In genomic region chr11:90239958-90240636, GRCh38 we compare ENCODE assay signal across 8 cellular contexts. TPM values are rescaled to one million over a fixed set of nuclear protein-coding genes. Genes with fewer than 3 reads are reported as not detected.
DNase-seq lines count a peak whose midpoint lies in the region; ATAC-seq and TF ChIP-seq lines count a peak whose summit lies in the region.
"Not testable (repeated sequence)": the region's sequence is repeated elsewhere in the genome, so short reads cannot be mapped to it uniquely, and the experiment has no call there.

No MANE protein-coding gene starts in this region.

- intact Hi-C loops in stomach (cut with DNase I; ENCODE audit: low total_unique reads), result not testable (repeated sequence)

- peak overlapping the region; percentile 73 for H3K27ac Mint-ChIP-seq in WTC11
- not testable (repeated sequence) for H3K27ac Mint-ChIP-seq in activated naive CD4-positive, alpha-beta T cell treated with anti-CD3 and anti-CD28 coated beads, Interleukin-2, amount 50 U/mL, for 72 hours

- peaks cover 13% of the 10 kb centered on the region; the same call in 1 of the 2 replicates for H3K4me1 ChIP-seq in iPS-20b (ENCODE audit: insufficient read depth, low read length)
- H3K4me1 ChIP-seq in stomach, result not testable (repeated sequence)

- not testable (repeated sequence) for H3K27me3 Mint-ChIP-seq in WTC11 (ENCODE audit: low read depth)

- CTCF ChIA-PET in HEK293T (lab: Yijun Ruan, JAX), result interaction anchor here (1.4 kb wide), 1 partner anchor 22 kb away, joined by 3 read pairs; no protein-coding TSS in a partner anchor
- CTCF ChIA-PET in WTC11 (lab: Charles Lee), result not testable (repeated sequence)

- peaks cover 55% of the 10 kb centered on the region for H3K4me1 Mint-ChIP-seq in WTC11

- 61 to 81% (median 73%) methylated on average over 15 to 20 of the region's 20 CpGs for WGBS in stomach, 5 donors

- not testable (repeated sequence) for H3K27me3 ChIP-seq in iPS-20b (ENCODE audit: insufficient read depth, low read length); stomach

- H3K4me3 ChIP-seq in iPS-20b (ENCODE audit: low read length), result not testable (repeated sequence)
- H3K4me3 ChIP-seq in stomach, result peak overlapping the region in 1 of 4 donors; percentile 13

- not testable (repeated sequence) for H3K9me3 ChIP-seq in iPS-20b (ENCODE audit: insufficient read depth, low read depth, low read length); stomach

- not testable (repeated sequence) for TF ChIP-seq CTCF in WTC11 (IDR thresholded peaks at IDR 0.05); stomach (IDR thresholded peaks at IDR 0.05)

- H3K9ac ChIP-seq in iPS-20b (ENCODE audit: low read depth, low read length), result 0 out of 2 replicates have a peak overlapping the region, but pooled peaks have one; percentile 10

- not testable (repeated sequence) for H3K36me3 ChIP-seq in iPS-20b (ENCODE audit: insufficient read depth, low read depth, low read length); stomach

- not testable (repeated sequence) for TF ChIP-seq POLR2A in stomach (IDR thresholded peaks at IDR 0.05)

- not testable (repeated sequence) for DNase-seq in HEK293T (ENCODE audit: extremely low spot score); activated naive CD4-positive, alpha-beta T cell treated with anti-CD3 and anti-CD28 coated beads, Interleukin-2, amount 50 U/mL, for 72 hours (ENCODE audit: low spot score in 2 of 2)
- DNase-seq in NCI-H69 (lab: John Stamatoyannopoulos, UW) (peak; percentile 89), WTC11 (ENCODE audit: low spot score) (peak; percentile 58), stomach (peak; percentile 39)
- peak; percentile 45 for DNase-seq in activated T-cell treated with anti-CD3 and anti-CD28 coated beads, Interleukin-2, amount 50 U/mL, for 1 hour
- peak; percentile 20 to 54 for DNase-seq in stimulated activated CD4-positive, alpha-beta T cell treated with anti-CD3 and anti-CD28 coated beads, Interleukin-15, amount 100 ng/mL, for 48 hours (ENCODE audit: low read depth in 2 of 2)

- not testable (repeated sequence) for H3K9me3 Mint-ChIP-seq in WTC11; activated naive CD4-positive, alpha-beta T cell treated with anti-CD3 and anti-CD28 coated beads, Interleukin-2, amount 50 U/mL, for 72 hours

- not testable (repeated sequence) for H3K36me3 Mint-ChIP-seq in WTC11; activated naive CD4-positive, alpha-beta T cell treated with anti-CD3 and anti-CD28 coated beads, Interleukin-2, amount 50 U/mL, for 72 hours

- POLR2A ChIA-PET in HEK293T (lab: Yijun Ruan, JAX), result not testable (repeated sequence)
- POLR2A ChIA-PET in WTC11 (lab: Charles Lee), result interaction anchor here (0.9 kb wide), 1 partner anchor 17 kb away, joined by 3 read pairs; the partner anchor contains the start of gene CHORDC1

- H3K4me3 Mint-ChIP-seq in WTC11, result peak overlapping the region; percentile 37

- not testable (repeated sequence) for TF ChIP-seq EP300 in stomach (IDR thresholded peaks at IDR 0.05)

- ATAC-seq in WTC11, result not testable (repeated sequence)
- peak; percentile 31 to 37 for ATAC-seq in activated naive CD4-positive, alpha-beta T cell treated with anti-CD3 and anti-CD28 coated beads, Interleukin-2, amount 50 U/mL, for 72 hours

- H3K27ac ChIP-seq in iPS-20b (ENCODE audit: low read length); stomach: not testable (repeated sequence)

TF ChIP-seq in HEK293T, 16 proteins besides CTCF, POLR2A, EP300 and RAD21:
- TF ChIP-seq L3MBTL2 (conservative IDR thresholded peaks at IDR 0.05), result peak; percentile 60
TF ChIP-seq in HEK293T: peak in this region for 1; not testable (repeated sequence) for 15.

TF ChIP-seq in WTC11, 78 proteins besides CTCF, POLR2A, EP300 and RAD21:
- TF ChIP-seq MAX (CRISPR knock-in tag; IDR thresholded peaks at IDR 0.05), result peak; percentile 72
- TF ChIP-seq, protein P1, sequence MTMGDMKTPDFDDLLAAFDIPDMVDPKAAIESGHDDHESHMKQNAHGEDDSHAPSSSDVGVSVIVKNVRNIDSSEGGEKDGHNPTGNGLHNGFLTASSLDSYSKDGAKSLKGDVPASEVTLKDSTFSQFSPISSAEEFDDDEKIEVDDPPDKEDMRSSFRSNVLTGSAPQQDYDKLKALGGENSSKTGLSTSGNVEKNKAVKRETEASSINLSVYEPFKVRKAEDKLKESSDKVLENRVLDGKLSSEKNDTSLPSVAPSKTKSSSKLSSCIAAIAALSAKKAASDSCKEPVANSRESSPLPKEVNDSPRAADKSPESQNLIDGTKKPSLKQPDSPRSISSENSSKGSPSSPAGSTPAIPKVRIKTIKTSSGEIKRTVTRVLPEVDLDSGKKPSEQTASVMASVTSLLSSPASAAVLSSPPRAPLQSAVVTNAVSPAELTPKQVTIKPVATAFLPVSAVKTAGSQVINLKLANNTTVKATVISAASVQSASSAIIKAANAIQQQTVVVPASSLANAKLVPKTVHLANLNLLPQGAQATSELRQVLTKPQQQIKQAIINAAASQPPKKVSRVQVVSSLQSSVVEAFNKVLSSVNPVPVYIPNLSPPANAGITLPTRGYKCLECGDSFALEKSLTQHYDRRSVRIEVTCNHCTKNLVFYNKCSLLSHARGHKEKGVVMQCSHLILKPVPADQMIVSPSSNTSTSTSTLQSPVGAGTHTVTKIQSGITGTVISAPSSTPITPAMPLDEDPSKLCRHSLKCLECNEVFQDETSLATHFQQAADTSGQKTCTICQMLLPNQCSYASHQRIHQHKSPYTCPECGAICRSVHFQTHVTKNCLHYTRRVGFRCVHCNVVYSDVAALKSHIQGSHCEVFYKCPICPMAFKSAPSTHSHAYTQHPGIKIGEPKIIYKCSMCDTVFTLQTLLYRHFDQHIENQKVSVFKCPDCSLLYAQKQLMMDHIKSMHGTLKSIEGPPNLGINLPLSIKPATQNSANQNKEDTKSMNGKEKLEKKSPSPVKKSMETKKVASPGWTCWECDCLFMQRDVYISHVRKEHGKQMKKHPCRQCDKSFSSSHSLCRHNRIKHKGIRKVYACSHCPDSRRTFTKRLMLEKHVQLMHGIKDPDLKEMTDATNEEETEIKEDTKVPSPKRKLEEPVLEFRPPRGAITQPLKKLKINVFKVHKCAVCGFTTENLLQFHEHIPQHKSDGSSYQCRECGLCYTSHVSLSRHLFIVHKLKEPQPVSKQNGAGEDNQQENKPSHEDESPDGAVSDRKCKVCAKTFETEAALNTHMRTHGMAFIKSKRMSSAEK (CRISPR knock-in tag; IDR thresholded peaks at IDR 0.05; ENCODE audit: borderline replicate concordance), result 0 out of 2 replicates have a peak, but pooled peaks have one; percentile 28
- TF ChIP-seq, protein P2, sequence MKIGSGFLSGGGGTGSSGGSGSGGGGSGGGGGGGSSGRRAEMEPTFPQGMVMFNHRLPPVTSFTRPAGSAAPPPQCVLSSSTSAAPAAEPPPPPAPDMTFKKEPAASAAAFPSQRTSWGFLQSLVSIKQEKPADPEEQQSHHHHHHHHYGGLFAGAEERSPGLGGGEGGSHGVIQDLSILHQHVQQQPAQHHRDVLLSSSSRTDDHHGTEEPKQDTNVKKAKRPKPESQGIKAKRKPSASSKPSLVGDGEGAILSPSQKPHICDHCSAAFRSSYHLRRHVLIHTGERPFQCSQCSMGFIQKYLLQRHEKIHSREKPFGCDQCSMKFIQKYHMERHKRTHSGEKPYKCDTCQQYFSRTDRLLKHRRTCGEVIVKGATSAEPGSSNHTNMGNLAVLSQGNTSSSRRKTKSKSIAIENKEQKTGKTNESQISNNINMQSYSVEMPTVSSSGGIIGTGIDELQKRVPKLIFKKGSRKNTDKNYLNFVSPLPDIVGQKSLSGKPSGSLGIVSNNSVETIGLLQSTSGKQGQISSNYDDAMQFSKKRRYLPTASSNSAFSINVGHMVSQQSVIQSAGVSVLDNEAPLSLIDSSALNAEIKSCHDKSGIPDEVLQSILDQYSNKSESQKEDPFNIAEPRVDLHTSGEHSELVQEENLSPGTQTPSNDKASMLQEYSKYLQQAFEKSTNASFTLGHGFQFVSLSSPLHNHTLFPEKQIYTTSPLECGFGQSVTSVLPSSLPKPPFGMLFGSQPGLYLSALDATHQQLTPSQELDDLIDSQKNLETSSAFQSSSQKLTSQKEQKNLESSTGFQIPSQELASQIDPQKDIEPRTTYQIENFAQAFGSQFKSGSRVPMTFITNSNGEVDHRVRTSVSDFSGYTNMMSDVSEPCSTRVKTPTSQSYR (CRISPR knock-in tag; IDR thresholded peaks at IDR 0.05), result peak; percentile 88; the same call in 1 of the 2 replicates
- peak; percentile 90 for TF ChIP-seq FOXK1 (CRISPR knock-in tag; IDR thresholded peaks at IDR 0.05)
- TF ChIP-seq NFE2L1 (CRISPR knock-in tag; IDR thresholded peaks at IDR 0.05), result 0 out of 2 replicates have a peak, but pooled peaks have one; percentile 23
- peak; percentile 40; the same call in 1 of the 2 replicates for TF ChIP-seq TEAD1 (CRISPR knock-in tag; IDR thresholded peaks at IDR 0.05)
- TF ChIP-seq, protein P3, sequence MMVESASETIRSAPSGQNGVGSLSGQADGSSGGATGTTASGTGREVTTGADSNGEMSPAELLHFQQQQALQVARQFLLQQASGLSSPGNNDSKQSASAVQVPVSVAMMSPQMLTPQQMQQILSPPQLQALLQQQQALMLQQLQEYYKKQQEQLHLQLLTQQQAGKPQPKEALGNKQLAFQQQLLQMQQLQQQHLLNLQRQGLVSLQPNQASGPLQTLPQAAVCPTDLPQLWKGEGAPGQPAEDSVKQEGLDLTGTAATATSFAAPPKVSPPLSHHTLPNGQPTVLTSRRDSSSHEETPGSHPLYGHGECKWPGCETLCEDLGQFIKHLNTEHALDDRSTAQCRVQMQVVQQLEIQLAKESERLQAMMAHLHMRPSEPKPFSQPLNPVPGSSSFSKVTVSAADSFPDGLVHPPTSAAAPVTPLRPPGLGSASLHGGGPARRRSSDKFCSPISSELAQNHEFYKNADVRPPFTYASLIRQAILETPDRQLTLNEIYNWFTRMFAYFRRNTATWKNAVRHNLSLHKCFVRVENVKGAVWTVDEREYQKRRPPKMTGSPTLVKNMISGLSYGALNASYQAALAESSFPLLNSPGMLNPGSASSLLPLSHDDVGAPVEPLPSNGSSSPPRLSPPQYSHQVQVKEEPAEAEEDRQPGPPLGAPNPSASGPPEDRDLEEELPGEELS (CRISPR knock-in tag; IDR thresholded peaks at IDR 0.05), result peak; percentile 71; the same call in 1 of the 2 replicates

RNA-seq across cellular contexts. Expression of gene CHORDC1, which starts 17.2 kb away (rescaled TPM):
- total RNA-seq in WTC11 (2021) (71.8 to 83.4 TPM (median 74.0 TPM) in 3 replicates), stomach (100 to 1,000 TPM in 1 of 5 donors, 10 to 100 TPM in 4; 37.7 to 102 (median 52.9) TPM)
- 10 to 100 TPM; 56.3 to 68.5 TPM for total RNA-seq in activated naive CD4-positive, alpha-beta T cell treated with anti-CD3 and anti-CD28 coated beads, Interleukin-2, amount 50 U/mL, for 72 hours
- 10 to 100 TPM; 14.4 to 25.4 (median 15.3) TPM for polyA plus RNA-seq in stomach
